Comparison of ENCODE assay signal across 8 cellular contexts in genomic region chr16:2532494-2533141, GRCh38. TPM values are rescaled to one million over a fixed set of nuclear protein-coding genes. Genes with fewer than 3 reads are reported as not detected.
DNase-seq lines count a peak whose midpoint lies in the region; ATAC-seq, FAIRE-seq and TF ChIP-seq lines count a peak whose summit lies in the region.

No MANE protein-coding gene starts in this region.

- H3K9me3 ChIP-seq in smooth muscle cell (replicated peaks; ENCODE audit: low read depth): no peaks in the 10 kb centered on the region

- H3K36me3 Mint-ChIP-seq in T-helper 1 cell treated with Interleukin-12 subunit alpha and Interleukin-12 subunit beta and Interleukin-4 antibody, amounts not matched to agents 30 μg/mL and 1 μg/mL, for 36 hours (ENCODE audit: low read depth): peaks cover 3% of the 10 kb centered on the region

- H2AFZ ChIP-seq in smooth muscle cell (ENCODE audit: low read depth): no peak overlapping the region

- in situ Hi-C loops in T47D (cut with HindIII; ENCODE audit: low pct_unique_long_range_greater_than_20kb, low sequenced_read_pairs): no loop called here

- 4% methylated on average over 37 of the region's 37 CpGs for WGBS in smooth muscle cell (ENCODE audit: low lambda C conversion rate)

- peaks cover 15% of the 10 kb centered on the region for H3F3A ChIP-seq in smooth muscle cell (ENCODE audit: low read depth)

- H3K36me3 ChIP-seq in smooth muscle cell (ENCODE audit: low read depth): no peaks in the 10 kb centered on the region

- H3K27me3 ChIP-seq in smooth muscle cell (ENCODE audit: low read depth): no peaks in the 10 kb centered on the region

- H3K27ac ChIP-seq in smooth muscle cell (ENCODE audit: low read depth): peak overlapping the region; percentile 61

- no peak for TF ChIP-seq CTCF in smooth muscle cell (IDR thresholded peaks at IDR 0.05; ENCODE audit: borderline replicate concordance, insufficient read depth, poor library complexity, severe bottlenecking)

- H3K9ac ChIP-seq in smooth muscle cell (ENCODE audit: low read depth): peak overlapping the region; percentile 61

- no peaks in the 10 kb centered on the region for H3K27me3 Mint-ChIP-seq in T-helper 1 cell treated with Interleukin-12 subunit alpha and Interleukin-12 subunit beta and Interleukin-4 antibody, amounts not matched to agents 30 μg/mL and 1 μg/mL, for 36 hours (ENCODE audit: low read depth)

- DNase-seq in ELF-1 (ENCODE audit: low read depth, low spot score): peak; percentile 60
- DNase-seq in LoVo (ENCODE audit: low spot score): peak; percentile 86
- DNase-seq in T47D (ENCODE audit: low read depth in 1 of 2, low spot score in 1 of 2): peak; percentile 82 to 92
- peak; percentile 80 for DNase-seq in islet precursor cell
- no peak for DNase-seq in smooth muscle cell (lab: John Stamatoyannopoulos, UW; ENCODE audit: unreplicated experiment)
- no peak for DNase-seq in frontal cortex (ENCODE audit: low spot score in 2 of 2)

- no peaks in the 10 kb centered on the region for H4K20me1 ChIP-seq in smooth muscle cell (ENCODE audit: low read depth)

- peaks cover 18% of the 10 kb centered on the region for H3K4me1 Mint-ChIP-seq in T-helper 1 cell treated with Interleukin-12 subunit alpha and Interleukin-12 subunit beta and Interleukin-4 antibody, amounts not matched to agents 30 μg/mL and 1 μg/mL, for 36 hours (ENCODE audit: low read depth)

- H3K9me3 Mint-ChIP-seq in T-helper 1 cell treated with Interleukin-12 subunit alpha and Interleukin-12 subunit beta and Interleukin-4 antibody, amounts not matched to agents 30 μg/mL and 1 μg/mL, for 36 hours: no peaks in the 10 kb centered on the region

- peak overlapping the region; percentile 98 for H3K4me3 Mint-ChIP-seq in T-helper 1 cell treated with Interleukin-12 subunit alpha and Interleukin-12 subunit beta and Interleukin-4 antibody, amounts not matched to agents 30 μg/mL and 1 μg/mL, for 36 hours

- peaks cover 6% of the 10 kb centered on the region for H3K4me1 ChIP-seq in smooth muscle cell (ENCODE audit: low read depth)

- no peak for ATAC-seq in GM21381 (IDR thresholded peaks at IDR 0.05; ENCODE audit: unreplicated experiment)

- FAIRE-seq in frontal cortex (lab: Jason Lieb, UNC): no peak

- H3K27ac Mint-ChIP-seq in T-helper 1 cell treated with Interleukin-12 subunit alpha and Interleukin-12 subunit beta and Interleukin-4 antibody, amounts not matched to agents 30 μg/mL and 1 μg/mL, for 36 hours: peak overlapping the region; percentile 100

- peak overlapping the region; percentile 93 for H3K4me2 ChIP-seq in smooth muscle cell

- peak overlapping the region; percentile 65 for H3K4me3 ChIP-seq in smooth muscle cell

- no peaks in the 10 kb centered on the region for H3K79me2 ChIP-seq in smooth muscle cell (ENCODE audit: low read depth)

RNA-seq across cellular contexts. Expression of gene CEMP1, which starts 1.4 kb away (rescaled TPM):
- total RNA-seq in smooth muscle cell: not detected in 2 replicates
- 1.7 and 5.1 TPM in 2 replicates for polyA plus RNA-seq in smooth muscle cell
- total RNA-seq in frontal cortex: 0.41 TPM

RNA-seq across cellular contexts. Expression of gene PDPK1, which starts 5.2 kb away (rescaled TPM):
- total RNA-seq in smooth muscle cell: 22.3 and 23.8 TPM in 2 replicates
- polyA plus RNA-seq in smooth muscle cell: 16.4 and 25.4 TPM in 2 replicates
- total RNA-seq in frontal cortex: 28.5 TPM

RNA-seq across cellular contexts. Expression of gene AMDHD2, which starts 12.4 kb away (rescaled TPM):
- total RNA-seq in smooth muscle cell: 12.0 and 15.7 TPM in 2 replicates
- 14.2 and 20.8 TPM in 2 replicates for polyA plus RNA-seq in smooth muscle cell
- total RNA-seq in frontal cortex: 11.4 TPM

RNA-seq across cellular contexts. Expression of gene ATP6V0C, which starts 18.9 kb away (rescaled TPM):
- total RNA-seq in smooth muscle cell: 50.5 and 99.2 TPM in 2 replicates
- 207 and 265 TPM in 2 replicates for polyA plus RNA-seq in smooth muscle cell
- 10.6 TPM for total RNA-seq in frontal cortex

RNA-seq across cellular contexts. Expression of gene TBC1D24, which starts 57.7 kb away (rescaled TPM):
- total RNA-seq in smooth muscle cell (5.1 and 9.2 TPM in 2 replicates), frontal cortex (24.5 TPM)
- polyA plus RNA-seq in smooth muscle cell: 4.9 and 5.5 TPM in 2 replicates

Comparison
In these comparisons a context has a peak if more than half of its experiments do, and no peak if none do; other contexts are left out.
1. DNase-seq: peak in ELF-1 (single experiment), LoVo (single experiment), T47D (2 of 2) and islet precursor cell (single experiment); none in smooth muscle cell (single experiment) and frontal cortex (0 of 2).